In genomic region chr10:110794808-110795207, GRCh38 we compare ENCODE assay signal across 12 cellular contexts.
DNase-seq lines count a peak whose midpoint lies in the region; ATAC-seq, FAIRE-seq and TF ChIP-seq lines count a peak whose summit lies in the region.
"Had no signal": no experiment of that assay in that cellular context is flagged by ENCODE, and none has a peak within 500 bp of the region (broad histone marks: within the 10 kb centered on the region; RNA-seq: fewer than 3 reads in every experiment).

No MANE protein-coding gene starts in this region.

- H3K9me3 ChIP-seq in left ventricle myocardium inferior (replicated peaks) (no peaks in the 10 kb centered on the region), psoas muscle (no peaks in the 10 kb centered on the region)
- H3K9me3 ChIP-seq: Caco-2, Peyer's patch had no signal

- H3K4me1 ChIP-seq in left ventricle myocardium inferior (peaks cover 76% of the 10 kb centered on the region), psoas muscle (no peaks in the 10 kb centered on the region)

- intact Hi-C loops in left ventricle myocardium inferior (cut with micrococcal nuclease), result no loop called here
- intact Hi-C loops in psoas muscle (cut with DNase I), result no loop called here

- FAIRE-seq in GM12891 (lab: Jason Lieb, UNC), result no peak

- peaks cover 24% of the 10 kb centered on the region for H3K36me3 ChIP-seq in left ventricle myocardium inferior
- H3K36me3 ChIP-seq in psoas muscle (ENCODE audit: insufficient read depth in 1 of 2, low read depth in 1 of 2), result peaks cover 2 to 37% of the 10 kb centered on the region in 2 donors
- H3K36me3 ChIP-seq: Peyer's patch had no signal

- no peak for TF ChIP-seq POLR2A in GM12891 (IDR thresholded peaks at IDR 0.05; ENCODE audit: low read depth, low read length)

- 46 to 77% (median 56%) methylated on average over 4 of the region's 4 CpGs for WGBS in psoas muscle, 3 donors

- H3K27me3 ChIP-seq in left ventricle myocardium inferior (ENCODE audit: low read depth) (no peaks in the 10 kb centered on the region), psoas muscle (ENCODE audit: insufficient read depth in 3 of 3, low read length in 2 of 3) (no peaks in the 10 kb centered on the region)
- H3K27me3 ChIP-seq: Peyer's patch had no signal

- H3K4me3 ChIP-seq in left ventricle myocardium inferior (no peak overlapping the region), psoas muscle (no peak overlapping the region)
- H3K4me3 ChIP-seq: Peyer's patch had no signal

- TF ChIP-seq CTCF in left ventricle myocardium inferior (IDR thresholded peaks at IDR 0.05; ENCODE audit: borderline replicate concordance), result no peak
- TF ChIP-seq CTCF in psoas muscle (IDR thresholded peaks at IDR 0.05), result no peak

- H3K27ac ChIP-seq in left ventricle myocardium inferior (replicated peaks) (peak overlapping the region; percentile 85), psoas muscle (no peak overlapping the region)

- ATAC-seq in psoas muscle, result peak; percentile 30 to 57 (median 45)

- peak; percentile 38 for DNase-seq in NCI-H1105 (lab: John Stamatoyannopoulos, UW)
- peak; percentile 22 to 31 for DNase-seq in SHP77 (lab: John Stamatoyannopoulos, UW)
- peak; percentile 73 for DNase-seq in left ventricle myocardium inferior
- DNase-seq in psoas muscle, result no peak
- no peak for DNase-seq in GM12891 (ENCODE audit: insufficient read length, low spot score)
- no peak for DNase-seq in NCI-H526 treated with DMSO at 0.1 percent for 48 hours (lab: John Stamatoyannopoulos, UW)
- DNase-seq in cerebellum (ENCODE audit: low spot score), result no peak
- no peak for DNase-seq in GF-D8 (lab: John Stamatoyannopoulos, UW)
- DNase-seq: activated CD4-positive, CD25-positive, alpha-beta regulatory T cell; activated gamma-delta T cell; Caco-2; Peyer's patch had no signal

TF ChIP-seq in GM12891, 5 proteins besides CTCF, POLR2A, EP300 and RAD21:
- TF ChIP-seq POU2F2 (IDR thresholded peaks at IDR 0.05; ENCODE audit: low read depth, low read length), result no peak
- TF ChIP-seq POLR2AphosphoS5 (IDR thresholded peaks at IDR 0.05; ENCODE audit: low read depth, low read length), result no peak

Comparison
In these comparisons a context has a peak if more than half of its experiments do, and no peak if none do; other contexts are left out.
1. DNase-seq: peak in NCI-H1105 (single experiment), SHP77 (2 of 2) and left ventricle myocardium inferior (single experiment); none in psoas muscle (0 of 2), GM12891 (single experiment), NCI-H526 treated with DMSO at 0.1 percent for 48 hours (single experiment), cerebellum (single experiment) and GF-D8 (single experiment).